In the genomic region with DNA sequence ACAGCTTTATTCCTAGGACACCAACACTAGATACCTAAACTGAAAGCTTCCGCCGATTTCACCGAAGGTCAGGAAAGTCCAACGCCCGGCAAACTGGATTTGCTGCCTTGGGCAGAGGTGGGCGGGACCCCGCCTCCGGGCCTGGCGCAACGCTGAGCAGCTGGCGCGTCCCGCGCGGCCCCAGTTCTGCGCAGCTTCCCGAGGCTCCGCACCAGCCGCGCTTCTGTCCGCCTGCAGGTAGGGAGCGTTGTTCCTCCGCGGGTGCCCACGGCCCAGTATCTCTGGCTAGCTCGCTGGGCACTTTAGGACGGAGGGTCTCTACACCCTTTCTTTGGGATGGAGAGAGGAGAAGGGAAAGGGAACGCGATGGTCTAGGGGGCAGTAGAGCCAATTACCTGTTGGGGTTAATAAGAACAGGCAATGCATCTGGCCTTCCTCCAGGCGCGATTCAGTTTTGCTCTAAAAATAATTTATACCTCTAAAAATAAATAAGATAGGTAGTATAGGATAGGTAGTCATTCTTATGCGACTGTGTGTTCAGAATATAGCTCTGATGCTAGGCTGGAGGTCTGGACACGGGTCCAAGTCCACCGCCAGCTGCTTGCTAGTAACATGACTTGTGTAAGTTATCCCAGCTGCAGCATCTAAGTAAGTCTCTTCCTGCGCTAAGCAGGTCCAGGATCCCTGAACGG, we compare ENCODE assay signal across 1 cellular context.
TF ChIP-seq lines count a peak whose summit lies in the region.

A gene (plus strand): TSS at position 183 of the 692 bp plus-strand sequence. CDS start 5,572 bp downstream, outside the sequence.

TF ChIP-seq in GM12878, 131 proteins besides CTCF, POLR2A, EP300 and RAD21 (continued from another document and continues in another):
- TF ChIP-seq, protein P1, sequence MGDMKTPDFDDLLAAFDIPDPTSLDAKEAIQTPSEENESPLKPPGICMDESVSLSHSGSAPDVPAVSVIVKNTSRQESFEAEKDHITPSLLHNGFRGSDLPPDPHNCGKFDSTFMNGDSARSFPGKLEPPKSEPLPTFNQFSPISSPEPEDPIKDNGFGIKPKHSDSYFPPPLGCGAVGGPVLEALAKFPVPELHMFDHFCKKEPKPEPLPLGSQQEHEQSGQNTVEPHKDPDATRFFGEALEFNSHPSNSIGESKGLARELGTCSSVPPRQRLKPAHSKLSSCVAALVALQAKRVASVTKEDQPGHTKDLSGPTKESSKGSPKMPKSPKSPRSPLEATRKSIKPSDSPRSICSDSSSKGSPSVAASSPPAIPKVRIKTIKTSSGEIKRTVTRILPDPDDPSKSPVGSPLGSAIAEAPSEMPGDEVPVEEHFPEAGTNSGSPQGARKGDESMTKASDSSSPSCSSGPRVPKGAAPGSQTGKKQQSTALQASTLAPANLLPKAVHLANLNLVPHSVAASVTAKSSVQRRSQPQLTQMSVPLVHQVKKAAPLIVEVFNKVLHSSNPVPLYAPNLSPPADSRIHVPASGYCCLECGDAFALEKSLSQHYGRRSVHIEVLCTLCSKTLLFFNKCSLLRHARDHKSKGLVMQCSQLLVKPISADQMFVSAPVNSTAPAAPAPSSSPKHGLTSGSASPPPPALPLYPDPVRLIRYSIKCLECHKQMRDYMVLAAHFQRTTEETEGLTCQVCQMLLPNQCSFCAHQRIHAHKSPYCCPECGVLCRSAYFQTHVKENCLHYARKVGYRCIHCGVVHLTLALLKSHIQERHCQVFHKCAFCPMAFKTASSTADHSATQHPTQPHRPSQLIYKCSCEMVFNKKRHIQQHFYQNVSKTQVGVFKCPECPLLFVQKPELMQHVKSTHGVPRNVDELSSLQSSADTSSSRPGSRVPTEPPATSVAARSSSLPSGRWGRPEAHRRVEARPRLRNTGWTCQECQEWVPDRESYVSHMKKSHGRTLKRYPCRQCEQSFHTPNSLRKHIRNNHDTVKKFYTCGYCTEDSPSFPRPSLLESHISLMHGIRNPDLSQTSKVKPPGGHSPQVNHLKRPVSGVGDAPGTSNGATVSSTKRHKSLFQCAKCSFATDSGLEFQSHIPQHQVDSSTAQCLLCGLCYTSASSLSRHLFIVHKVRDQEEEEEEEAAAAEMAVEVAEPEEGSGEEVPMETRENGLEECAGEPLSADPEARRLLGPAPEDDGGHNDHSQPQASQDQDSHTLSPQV (IDR thresholded peaks at IDR 0.05), result no peak
- TF ChIP-seq TCF3 (IDR thresholded peaks at IDR 0.05; ENCODE audit: borderline replicate concordance, insufficient read depth, low read depth, low read length), result peak; percentile 94
- no peak for TF ChIP-seq ZNF274 (IDR thresholded peaks at IDR 0.05; ENCODE audit: insufficient read depth, insufficient read length)
- peak; percentile 96 for TF ChIP-seq EED (IDR thresholded peaks at IDR 0.05; ENCODE audit: low read depth)
- no peak for TF ChIP-seq RCOR1 (conservative IDR thresholded peaks at IDR 0.05; ENCODE audit: low read depth, low read length)
- 0 out of 2 replicates have a peak, but pooled peaks have one; percentile 10 for TF ChIP-seq MTA3 (IDR thresholded peaks at IDR 0.05; ENCODE audit: borderline replicate concordance, low read length)
- TF ChIP-seq YY1 (IDR thresholded peaks at IDR 0.05; ENCODE audit: low read depth, low read length), result peak; percentile 67; the same call in 1 of the 2 replicates
- TF ChIP-seq CHD1 (IDR thresholded peaks at IDR 0.05; ENCODE audit: low read depth, low read length), result 0 out of 2 replicates have a peak, but pooled peaks have one; percentile 45
- TF ChIP-seq BHLHE40 (IDR thresholded peaks at IDR 0.05; ENCODE audit: borderline replicate concordance in 1 of 2, low read depth in 2 of 2, low read length in 1 of 2), result peak; percentile 55 to 70; a peak in 2 of 4 replicates
- TF ChIP-seq POU2F2 (IDR thresholded peaks at IDR 0.05; ENCODE audit: borderline replicate concordance, low read depth, low read length), result peak; percentile 81; the same call in 2 of the 3 replicates
- TF ChIP-seq, protein P2, sequence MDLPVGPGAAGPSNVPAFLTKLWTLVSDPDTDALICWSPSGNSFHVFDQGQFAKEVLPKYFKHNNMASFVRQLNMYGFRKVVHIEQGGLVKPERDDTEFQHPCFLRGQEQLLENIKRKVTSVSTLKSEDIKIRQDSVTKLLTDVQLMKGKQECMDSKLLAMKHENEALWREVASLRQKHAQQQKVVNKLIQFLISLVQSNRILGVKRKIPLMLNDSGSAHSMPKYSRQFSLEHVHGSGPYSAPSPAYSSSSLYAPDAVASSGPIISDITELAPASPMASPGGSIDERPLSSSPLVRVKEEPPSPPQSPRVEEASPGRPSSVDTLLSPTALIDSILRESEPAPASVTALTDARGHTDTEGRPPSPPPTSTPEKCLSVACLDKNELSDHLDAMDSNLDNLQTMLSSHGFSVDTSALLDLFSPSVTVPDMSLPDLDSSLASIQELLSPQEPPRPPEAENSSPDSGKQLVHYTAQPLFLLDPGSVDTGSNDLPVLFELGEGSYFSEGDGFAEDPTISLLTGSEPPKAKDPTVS (IDR thresholded peaks at IDR 0.05; ENCODE audit: low read depth, low read length), result no peak
- TF ChIP-seq SRF (IDR thresholded peaks at IDR 0.05; ENCODE audit: low read depth in 2 of 2, low read length in 2 of 2), result 0 out of 4 replicates have a peak, but pooled peaks of 1 of the 2 experiments have one; percentile 19
- TF ChIP-seq TAF1 (IDR thresholded peaks at IDR 0.05; ENCODE audit: borderline replicate concordance, low read depth, low read length), result peak; percentile 87
- 0 out of 2 replicates have a peak, but pooled peaks have one; percentile 20 for TF ChIP-seq RUNX3 (IDR thresholded peaks at IDR 0.05; ENCODE audit: low read length)
- TF ChIP-seq CBX3 (IDR thresholded peaks at IDR 0.05; ENCODE audit: borderline replicate concordance, low read depth), result no peak
- TF ChIP-seq, protein P3, sequence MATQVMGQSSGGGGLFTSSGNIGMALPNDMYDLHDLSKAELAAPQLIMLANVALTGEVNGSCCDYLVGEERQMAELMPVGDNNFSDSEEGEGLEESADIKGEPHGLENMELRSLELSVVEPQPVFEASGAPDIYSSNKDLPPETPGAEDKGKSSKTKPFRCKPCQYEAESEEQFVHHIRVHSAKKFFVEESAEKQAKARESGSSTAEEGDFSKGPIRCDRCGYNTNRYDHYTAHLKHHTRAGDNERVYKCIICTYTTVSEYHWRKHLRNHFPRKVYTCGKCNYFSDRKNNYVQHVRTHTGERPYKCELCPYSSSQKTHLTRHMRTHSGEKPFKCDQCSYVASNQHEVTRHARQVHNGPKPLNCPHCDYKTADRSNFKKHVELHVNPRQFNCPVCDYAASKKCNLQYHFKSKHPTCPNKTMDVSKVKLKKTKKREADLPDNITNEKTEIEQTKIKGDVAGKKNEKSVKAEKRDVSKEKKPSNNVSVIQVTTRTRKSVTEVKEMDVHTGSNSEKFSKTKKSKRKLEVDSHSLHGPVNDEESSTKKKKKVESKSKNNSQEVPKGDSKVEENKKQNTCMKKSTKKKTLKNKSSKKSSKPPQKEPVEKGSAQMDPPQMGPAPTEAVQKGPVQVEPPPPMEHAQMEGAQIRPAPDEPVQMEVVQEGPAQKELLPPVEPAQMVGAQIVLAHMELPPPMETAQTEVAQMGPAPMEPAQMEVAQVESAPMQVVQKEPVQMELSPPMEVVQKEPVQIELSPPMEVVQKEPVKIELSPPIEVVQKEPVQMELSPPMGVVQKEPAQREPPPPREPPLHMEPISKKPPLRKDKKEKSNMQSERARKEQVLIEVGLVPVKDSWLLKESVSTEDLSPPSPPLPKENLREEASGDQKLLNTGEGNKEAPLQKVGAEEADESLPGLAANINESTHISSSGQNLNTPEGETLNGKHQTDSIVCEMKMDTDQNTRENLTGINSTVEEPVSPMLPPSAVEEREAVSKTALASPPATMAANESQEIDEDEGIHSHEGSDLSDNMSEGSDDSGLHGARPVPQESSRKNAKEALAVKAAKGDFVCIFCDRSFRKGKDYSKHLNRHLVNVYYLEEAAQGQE (IDR thresholded peaks at IDR 0.05; ENCODE audit: low read depth, low read length), result peak; percentile 38; the same call in 1 of the 2 replicates
- TF ChIP-seq POLR2AphosphoS2 (IDR thresholded peaks at IDR 0.05; ENCODE audit: low read depth, low read length), result peak; percentile 71; the same call in 1 of the 2 replicates
- TF ChIP-seq PAX5 (IDR thresholded peaks at IDR 0.05; ENCODE audit: borderline replicate concordance, low read depth, low read length), result 0 out of 2 replicates have a peak, but pooled peaks have one; percentile 37
- TF ChIP-seq IKZF1 (conservative IDR thresholded peaks at IDR 0.05), result peak; percentile 97
- TF ChIP-seq, protein P4, sequence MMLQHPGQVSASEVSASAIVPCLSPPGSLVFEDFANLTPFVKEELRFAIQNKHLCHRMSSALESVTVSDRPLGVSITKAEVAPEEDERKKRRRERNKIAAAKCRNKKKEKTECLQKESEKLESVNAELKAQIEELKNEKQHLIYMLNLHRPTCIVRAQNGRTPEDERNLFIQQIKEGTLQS (IDR thresholded peaks at IDR 0.05; ENCODE audit: borderline replicate concordance, extremely low read depth, low read depth, low read length), result 0 out of 2 replicates have a peak, but pooled peaks have one; percentile 24
- peak; percentile 83 for TF ChIP-seq RELA (IDR thresholded peaks at IDR 0.05; ENCODE audit: borderline replicate concordance, partially characterized antibody)
- peak; percentile 77 for TF ChIP-seq CHD2 (IDR thresholded peaks at IDR 0.05; ENCODE audit: borderline replicate concordance, low read depth, low read length)
- TF ChIP-seq, protein P5, sequence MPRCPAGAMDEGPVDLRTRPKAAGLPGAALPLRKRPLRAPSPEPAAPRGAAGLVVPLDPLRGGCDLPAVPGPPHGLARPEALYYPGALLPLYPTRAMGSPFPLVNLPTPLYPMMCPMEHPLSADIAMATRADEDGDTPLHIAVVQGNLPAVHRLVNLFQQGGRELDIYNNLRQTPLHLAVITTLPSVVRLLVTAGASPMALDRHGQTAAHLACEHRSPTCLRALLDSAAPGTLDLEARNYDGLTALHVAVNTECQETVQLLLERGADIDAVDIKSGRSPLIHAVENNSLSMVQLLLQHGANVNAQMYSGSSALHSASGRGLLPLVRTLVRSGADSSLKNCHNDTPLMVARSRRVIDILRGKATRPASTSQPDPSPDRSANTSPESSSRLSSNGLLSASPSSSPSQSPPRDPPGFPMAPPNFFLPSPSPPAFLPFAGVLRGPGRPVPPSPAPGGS (IDR thresholded peaks at IDR 0.05; ENCODE audit: borderline replicate concordance, insufficient read depth, low read depth, low read length, poor library complexity, severe bottlenecking), result peak; percentile 91
- TF ChIP-seq CBFB (IDR thresholded peaks at IDR 0.05; ENCODE audit: low read depth), result no peak
- TF ChIP-seq TCF12 (IDR thresholded peaks at IDR 0.05; ENCODE audit: low read depth, low read length), result peak; percentile 94
- TF ChIP-seq CREM (IDR thresholded peaks at IDR 0.05; ENCODE audit: low read depth), result 0 out of 2 replicates have a peak, but pooled peaks have one; percentile 24
- peak; percentile 87 for TF ChIP-seq NR2F1 (conservative IDR thresholded peaks at IDR 0.05)
- TF ChIP-seq SP1 (IDR thresholded peaks at IDR 0.05; ENCODE audit: low read depth, low read length), result peak; percentile 46
- peak in 1 of 2 experiments; percentile 88; a peak in 2 of 3 replicates for TF ChIP-seq EGR1 (IDR thresholded peaks at IDR 0.05; ENCODE audit: borderline replicate concordance in 1 of 2, low read depth in 2 of 2, low read length in 2 of 2)
- TF ChIP-seq LARP7 (IDR thresholded peaks at IDR 0.05), result peak; percentile 65; the same call in 1 of the 2 replicates
- TF ChIP-seq TBL1XR1 (IDR thresholded peaks at IDR 0.05; ENCODE audit: low read depth, low read length), result 0 out of 2 replicates have a peak, but pooled peaks have one; percentile 66
- TF ChIP-seq PML (IDR thresholded peaks at IDR 0.05; ENCODE audit: low read length), result 0 out of 2 replicates have a peak, but pooled peaks have one; percentile 61
- TF ChIP-seq DPF2 (IDR thresholded peaks at IDR 0.05), result peak; percentile 66; the same call in 1 of the 2 replicates
- peak; percentile 57; the same call in 1 of the 2 replicates for TF ChIP-seq HDGF (IDR thresholded peaks at IDR 0.05)
- peak; percentile 65; the same call in 1 of the 2 replicates for TF ChIP-seq SMAD5 (IDR thresholded peaks at IDR 0.05; ENCODE audit: low read depth)
- TF ChIP-seq, protein P6, sequence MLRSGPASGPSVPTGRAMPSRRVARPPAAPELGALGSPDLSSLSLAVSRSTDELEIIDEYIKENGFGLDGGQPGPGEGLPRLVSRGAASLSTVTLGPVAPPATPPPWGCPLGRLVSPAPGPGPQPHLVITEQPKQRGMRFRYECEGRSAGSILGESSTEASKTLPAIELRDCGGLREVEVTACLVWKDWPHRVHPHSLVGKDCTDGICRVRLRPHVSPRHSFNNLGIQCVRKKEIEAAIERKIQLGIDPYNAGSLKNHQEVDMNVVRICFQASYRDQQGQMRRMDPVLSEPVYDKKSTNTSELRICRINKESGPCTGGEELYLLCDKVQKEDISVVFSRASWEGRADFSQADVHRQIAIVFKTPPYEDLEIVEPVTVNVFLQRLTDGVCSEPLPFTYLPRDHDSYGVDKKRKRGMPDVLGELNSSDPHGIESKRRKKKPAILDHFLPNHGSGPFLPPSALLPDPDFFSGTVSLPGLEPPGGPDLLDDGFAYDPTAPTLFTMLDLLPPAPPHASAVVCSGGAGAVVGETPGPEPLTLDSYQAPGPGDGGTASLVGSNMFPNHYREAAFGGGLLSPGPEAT (IDR thresholded peaks at IDR 0.05; ENCODE audit: low read depth), result peak; percentile 69
- TF ChIP-seq, protein P7, sequence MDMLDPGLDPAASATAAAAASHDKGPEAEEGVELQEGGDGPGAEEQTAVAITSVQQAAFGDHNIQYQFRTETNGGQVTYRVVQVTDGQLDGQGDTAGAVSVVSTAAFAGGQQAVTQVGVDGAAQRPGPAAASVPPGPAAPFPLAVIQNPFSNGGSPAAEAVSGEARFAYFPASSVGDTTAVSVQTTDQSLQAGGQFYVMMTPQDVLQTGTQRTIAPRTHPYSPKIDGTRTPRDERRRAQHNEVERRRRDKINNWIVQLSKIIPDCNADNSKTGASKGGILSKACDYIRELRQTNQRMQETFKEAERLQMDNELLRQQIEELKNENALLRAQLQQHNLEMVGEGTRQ (IDR thresholded peaks at IDR 0.05; ENCODE audit: borderline replicate concordance, low read depth, low read length), result no peak
- peak; percentile 17; the same call in 1 of the 2 replicates for TF ChIP-seq CREB1 (IDR thresholded peaks at IDR 0.05; ENCODE audit: low read depth)
